ENCODE assay signal across 17 cellular contexts in the genomic region with DNA sequence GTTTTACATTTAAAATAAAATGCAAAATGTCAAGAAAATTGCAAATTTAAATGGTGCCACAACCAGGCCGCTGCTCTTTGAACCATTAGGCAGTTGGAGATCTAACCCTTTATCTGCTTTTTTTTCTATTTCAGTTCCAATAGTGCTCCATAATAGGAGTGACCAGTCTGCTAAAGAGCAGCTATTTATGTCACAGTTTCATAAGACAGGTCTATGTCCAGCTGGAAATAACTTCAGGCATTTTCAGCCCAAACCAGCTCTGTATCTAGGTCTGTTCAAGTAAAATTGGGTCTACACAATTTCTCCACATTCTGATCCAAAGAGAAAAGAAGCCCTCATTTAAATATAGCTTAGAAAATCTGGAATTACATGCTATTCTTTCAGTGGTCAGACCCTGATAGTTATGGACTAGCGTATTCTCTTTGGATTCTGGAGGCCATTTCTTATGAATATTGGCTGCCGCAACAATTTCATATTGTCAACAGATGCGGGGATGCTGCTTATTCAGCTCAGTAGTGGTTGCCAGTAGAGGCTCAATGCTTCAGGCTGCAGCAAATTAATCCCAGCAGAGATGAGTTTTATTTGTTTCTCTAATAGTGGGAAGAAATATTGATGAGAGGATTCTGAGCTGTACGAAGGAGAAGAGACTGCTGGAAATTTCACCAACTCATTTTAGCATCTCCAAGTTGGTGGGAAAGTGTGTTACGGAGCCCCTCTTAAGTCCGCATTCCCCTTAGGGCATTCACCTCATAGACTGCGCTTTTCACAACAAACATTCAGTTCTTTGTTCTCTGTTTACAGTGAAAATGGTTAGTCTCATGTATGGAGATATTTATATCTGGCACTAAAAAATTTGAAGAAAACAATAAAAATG.
DNase-seq lines count a peak whose midpoint lies in the region; ATAC-seq, FAIRE-seq and TF ChIP-seq lines count a peak whose summit lies in the region.
"Had no signal": no experiment of that assay in that cellular context is flagged by ENCODE, and none has a peak within 500 bp of the region (broad histone marks: within the 10 kb centered on the region; RNA-seq: fewer than 3 reads in every experiment).

No MANE protein-coding gene starts in this region.

- H3K9me3 ChIP-seq in left ventricle myocardium inferior (replicated peaks) (peaks cover 4% of the 10 kb centered on the region), skeletal muscle tissue (ENCODE audit: control insufficient read depth in 3 of 3, low read length in 3 of 3) (no peaks in the 10 kb centered on the region), small intestine (ENCODE audit: control insufficient read depth, low read depth) (no peaks in the 10 kb centered on the region)
- H3K9me3 ChIP-seq: left lung had no signal

- ATAC-seq in GM18520 (IDR thresholded peaks at IDR 0.05; ENCODE audit: unreplicated experiment), result no peak
- ATAC-seq: left lung had no signal

- H3K36me3 ChIP-seq in left ventricle myocardium inferior (no peaks in the 10 kb centered on the region), skeletal muscle tissue (ENCODE audit: control insufficient read depth in 3 of 3, insufficient read depth in 3 of 3, low read length in 3 of 3) (no peaks in the 10 kb centered on the region), small intestine (ENCODE audit: control insufficient read depth in 2 of 2, insufficient read depth in 2 of 2, low read length in 2 of 2) (no peaks in the 10 kb centered on the region)
- H3K36me3 ChIP-seq: left lung had no signal

- H3K27ac ChIP-seq in caudate nucleus (ENCODE audit: low read depth, low read length) (peak overlapping the region; percentile 14), left ventricle myocardium inferior (replicated peaks) (peak overlapping the region; percentile 62), skeletal muscle tissue (ENCODE audit: low read depth, low read length) (peak overlapping the region; percentile 49), small intestine (ENCODE audit: low read depth in 1 of 2, low read length in 1 of 2) (no peak overlapping the region)
- H3K27ac ChIP-seq: C4-2B, left lung, parathyroid adenoma, PC-9 had no signal

- H3K9ac ChIP-seq in skeletal muscle tissue (ENCODE audit: low read depth in 1 of 3, low read length in 3 of 3), result peak overlapping the region in 1 of 3 donors; percentile 44
- H3K9ac ChIP-seq: parathyroid adenoma had no signal

- no peaks in the 10 kb centered on the region for H3K27me3 ChIP-seq in left ventricle myocardium inferior (ENCODE audit: low read depth)
- H3K27me3 ChIP-seq in skeletal muscle tissue (ENCODE audit: control insufficient read depth in 3 of 3, insufficient read depth in 3 of 3, low read length in 3 of 3), result no peaks in the 10 kb centered on the region
- H3K27me3 ChIP-seq in small intestine (ENCODE audit: control insufficient read depth in 2 of 2, insufficient read depth in 2 of 2, low read length in 2 of 2), result no peaks in the 10 kb centered on the region
- H3K27me3 ChIP-seq: left lung had no signal

- H3K4me1 ChIP-seq in left ventricle myocardium inferior (peaks cover 20% of the 10 kb centered on the region), skeletal muscle tissue (ENCODE audit: control insufficient read depth in 3 of 3, insufficient read depth in 3 of 3, low read length in 3 of 3) (peaks cover 0 to 4% (median 0%) of the 10 kb centered on the region in 3 donors), small intestine (ENCODE audit: control insufficient read depth in 2 of 2, insufficient read depth in 1 of 2, low read depth in 1 of 2, low read length in 1 of 2) (no peaks in the 10 kb centered on the region)
- H3K4me1 ChIP-seq: left lung, parathyroid adenoma had no signal

- DNase-seq in GM04503 (ENCODE audit: low read depth), result peak; percentile 18
- DNase-seq in caudate nucleus (lab: John Stamatoyannopoulos, UW), result peak in 2 of 61 donors; percentile 9 to 73
- no peak for DNase-seq in left ventricle myocardium inferior
- DNase-seq in small intestine, result no peak
- DNase-seq in inferior parietal cortex (ENCODE audit: extremely low spot score), result no peak
- DNase-seq in GM19239 (ENCODE audit: insufficient read length, low spot score), result no peak
- DNase-seq: dermis blood vessel endothelial cell; left lung; PC-9; stimulated activated CD4-positive, alpha-beta T cell treated with anti-CD3 and anti-CD28 coated beads, Interleukin-4, amount 100 ng/mL, for 24 hours; stimulated activated naive CD4-positive, alpha-beta T cell treated with Interleukin-2 at 50 U/mL for 16 hours; T1000 had no signal

- intact Hi-C loops in left ventricle myocardium inferior (cut with micrococcal nuclease), result no loop called here

- WGBS in small intestine, 3 donors, result 65 to 89% (median 82%) methylated on average over 8 of the region's 8 CpGs

- FAIRE-seq in small intestine (lab: Jason Lieb, UNC) (no peak), GM19239 (lab: Jason Lieb, UNC) (no peak)
- FAIRE-seq: G401.6 had no signal

- no peak for TF ChIP-seq CTCF in left ventricle myocardium inferior (IDR thresholded peaks at IDR 0.05; ENCODE audit: borderline replicate concordance)

- H3K4me3 ChIP-seq in left ventricle myocardium inferior (peak overlapping the region; percentile 15), skeletal muscle tissue (ENCODE audit: low read length in 3 of 3) (peak overlapping the region in 1 of 3 donors; percentile 18), small intestine (ENCODE audit: low read depth in 1 of 2, low read length in 2 of 2) (no peak overlapping the region)
- H3K4me3 ChIP-seq: left lung, PC-9 had no signal

Comparison
In these comparisons a context has a peak if more than half of its experiments do, and no peak if none do; other contexts are left out.
1. H3K27ac ChIP-seq: peak in caudate nucleus (single experiment), left ventricle myocardium inferior (single experiment) and skeletal muscle tissue (single experiment); none in small intestine (0 of 2).